In the genomic region with DNA sequence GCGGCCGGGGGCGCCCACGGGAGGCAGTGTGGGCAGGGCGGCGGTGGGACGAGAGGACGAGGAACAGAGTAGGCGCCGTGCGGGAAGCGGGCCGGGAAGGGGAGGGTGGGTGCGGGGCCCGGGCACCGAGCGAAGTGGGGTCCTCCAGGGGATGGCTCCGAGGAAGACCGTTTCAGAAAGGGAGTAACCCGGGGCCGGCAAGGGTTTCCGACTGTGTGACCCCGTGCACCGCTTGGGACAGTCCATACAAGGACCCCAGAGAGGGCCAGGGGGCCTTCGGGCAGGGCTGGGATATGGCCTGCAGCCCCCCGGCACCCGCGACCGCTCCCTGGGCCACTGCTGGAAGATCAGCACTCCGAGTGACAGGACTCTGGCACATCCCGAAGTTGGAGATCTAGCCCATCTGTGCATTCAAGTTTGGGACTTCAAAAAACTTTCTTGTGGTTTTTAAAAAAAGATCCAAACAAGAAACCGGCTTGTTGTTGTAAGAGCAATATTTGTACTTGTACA, we compare ENCODE assay signal across 8 cellular contexts. TPM values are rescaled to one million over a fixed set of nuclear protein-coding genes. Genes with fewer than 3 reads are reported as not detected.
DNase-seq lines count a peak whose midpoint lies in the region; ATAC-seq and TF ChIP-seq lines count a peak whose summit lies in the region.

No MANE protein-coding gene starts in this region.

- in situ Hi-C loops in GM23248 (cut with MboI) = no loop called here

- no peaks in the 10 kb centered on the region for H3F3A ChIP-seq in GM23248 (ENCODE audit: insufficient read depth)

- no peaks in the 10 kb centered on the region for H3K9me3 Mint-ChIP-seq in effector memory CD8-positive, alpha-beta T cell

- H3K9me3 ChIP-seq in GM23248 (ENCODE audit: low read depth) (no peaks in the 10 kb centered on the region), RWPE2 (ENCODE audit: severe bottlenecking) (no peaks in the 10 kb centered on the region)

- H3K9me2 ChIP-seq in GM23248 (ENCODE audit: insufficient read depth) = no peaks in the 10 kb centered on the region

- H3K27ac ChIP-seq in GM23248 (no peak overlapping the region), RWPE2 (ENCODE audit: poor library complexity, severe bottlenecking) (peak overlapping the region; percentile 56)

- H3K9ac ChIP-seq in GM23248 = peak overlapping the region; percentile 77

- ATAC-seq in RWPE2 (ENCODE audit: low read depth) (peak; percentile 9), HG02938 (IDR thresholded peaks at IDR 0.05; ENCODE audit: unreplicated experiment) (no peak)
- peak; percentile 11 for ATAC-seq in effector memory CD8-positive, alpha-beta T cell (replicated peaks)

- WGBS in GM23248 (ENCODE audit: low coverage in 1 of 2, low lambda C conversion rate in 2 of 2, missing lambda C conversion rate in 2 of 2), 2 experiments = 1 to 4% methylated on average over 8 to 25 of the region's 32 CpGs

- H3K4me1 Mint-ChIP-seq in effector memory CD8-positive, alpha-beta T cell (ENCODE audit: low read depth in 2 of 2) = peaks cover 0 to 13% of the 10 kb centered on the region in 2 donors

- H3K4me1 ChIP-seq in GM23248 (ENCODE audit: insufficient read depth) (peaks cover 4% of the 10 kb centered on the region; the same call in 1 of the 2 replicates), RWPE2 (ENCODE audit: insufficient read depth, poor library complexity, severe bottlenecking) (no peaks in the 10 kb centered on the region)

- no peak for TF ChIP-seq CTCF in RWPE2 (IDR thresholded peaks at IDR 0.05; ENCODE audit: poor library complexity, severe bottlenecking)

- DNase-seq in GM23248 (peak; percentile 47), RWPE2 (ENCODE audit: low spot score) (no peak), myocyte (ENCODE audit: low read depth) (peak; percentile 44), NCI-H446 (lab: John Stamatoyannopoulos, UW) (no peak), HuH-7 (ENCODE audit: low spot score) (no peak), SIG-M5 treated with dmso at 0.1 percent for 504 hours (lab: John Stamatoyannopoulos, UW; ENCODE audit: unreplicated experiment) (no peak)
- peak in 1 of 3 experiments; percentile 12 for DNase-seq in effector memory CD8-positive, alpha-beta T cell

- no peaks in the 10 kb centered on the region for H4K20me1 ChIP-seq in GM23248 (ENCODE audit: insufficient read depth)

- H3K36me3 ChIP-seq in GM23248 (ENCODE audit: low read depth) = no peaks in the 10 kb centered on the region
- H3K36me3 ChIP-seq in RWPE2 (ENCODE audit: low read depth) = no peaks in the 10 kb centered on the region

- H3K27me3 ChIP-seq in GM23248 (replicated peaks; ENCODE audit: insufficient read depth) (no peaks in the 10 kb centered on the region), RWPE2 (ENCODE audit: insufficient read depth, poor library complexity, severe bottlenecking) (no peaks in the 10 kb centered on the region)

- H3K4me3 ChIP-seq in GM23248 = peak overlapping the region; percentile 80
- H3K4me3 ChIP-seq in RWPE2 (ENCODE audit: severe bottlenecking) = peak overlapping the region; percentile 87

- H3K27me3 Mint-ChIP-seq in effector memory CD8-positive, alpha-beta T cell = no peaks in the 10 kb centered on the region

- peak overlapping the region; percentile 86 for H2AFZ ChIP-seq in GM23248

- peak overlapping the region; percentile 87 for H3K4me2 ChIP-seq in GM23248 (ENCODE audit: unreplicated experiment)

- H3K4me3 Mint-ChIP-seq in effector memory CD8-positive, alpha-beta T cell = peak overlapping the region; percentile 61 to 78

- no peaks in the 10 kb centered on the region; the same call in 1 of the 2 replicates for H3K79me2 ChIP-seq in GM23248 (ENCODE audit: insufficient read depth)

- peaks cover 5% of the 10 kb centered on the region for H3K36me3 Mint-ChIP-seq in effector memory CD8-positive, alpha-beta T cell (ENCODE audit: insufficient read depth)

- H3K27ac Mint-ChIP-seq in effector memory CD8-positive, alpha-beta T cell = peak overlapping the region; percentile 38 to 62

RNA-seq across cellular contexts. Expression of gene TSPAN9, which starts 0.4 kb away (rescaled TPM):
- 13.3 and 14.4 TPM in 2 replicates for total RNA-seq in GM23248 (2014; rRNA removed; shearing (Covaris generic))
- 8.0 and 9.5 TPM in 2 replicates for polyA plus RNA-seq in GM23248 (2016; fragmentation: Nextera tagmentation; extraction: Ambion mirVana)
- 238 and 379 TPM in 2 replicates for total RNA-seq in myocyte
- 204 TPM for polyA plus RNA-seq in myocyte (2012)

Comparison
In these comparisons a context has a peak if more than half of its experiments do, and no peak if none do; other contexts are left out.
1. DNase-seq: peak in GM23248 (single experiment) and myocyte (single experiment); none in RWPE2 (single experiment), NCI-H446 (0 of 2), HuH-7 (single experiment) and SIG-M5 treated with dmso at 0.1 percent for 504 hours (single experiment).
2. RNA of gene TSPAN9, which starts 0.4 kb away (total RNA-seq): 238 to 379 TPM in myocyte; 13.3 to 14.4 TPM in GM23248; every median in the first group is over 10 times any median in the second.